1 cellular context compared by ENCODE assay signal in genomic region chr14:24146622-24146977, GRCh38.
TF ChIP-seq lines count a peak whose summit lies in the region.

No MANE protein-coding gene starts in this region.

TF ChIP-seq in HepG2, 621 proteins besides CTCF, POLR2A, EP300 and RAD21 (continued from another document and continues in another):
- peak; percentile 63; the same call in 1 of the 2 replicates for TF ChIP-seq IKZF5 (CRISPR knock-in tag; IDR thresholded peaks at IDR 0.05)
- no peak for TF ChIP-seq ZNF747 (CRISPR knock-in tag; IDR thresholded peaks at IDR 0.05; ENCODE audit: borderline replicate concordance)
- peak; percentile 57 for TF ChIP-seq HDAC2 (CRISPR knock-in tag; IDR thresholded peaks at IDR 0.05)
- TF ChIP-seq ZNF609 (CRISPR knock-in tag; IDR thresholded peaks at IDR 0.05; ENCODE audit: borderline replicate concordance): peak; percentile 69; the same call in 1 of the 2 replicates
- TF ChIP-seq PHF8 (CRISPR knock-in tag; IDR thresholded peaks at IDR 0.05): no peak
- TF ChIP-seq ZBED4 (CRISPR knock-in tag; IDR thresholded peaks at IDR 0.05; ENCODE audit: borderline replicate concordance): no peak; the same call in 1 of the 2 replicates
- TF ChIP-seq ZC3H13 (CRISPR knock-in tag; IDR thresholded peaks at IDR 0.05): no peak
- TF ChIP-seq JUND (CRISPR knock-in tag; IDR thresholded peaks at IDR 0.05): no peak
- TF ChIP-seq HMGA1 (CRISPR knock-in tag; conservative IDR thresholded peaks at IDR 0.05): no peak
- TF ChIP-seq NR0B2 (CRISPR knock-in tag; IDR thresholded peaks at IDR 0.05): no peak
- TF ChIP-seq ZNF687 (CRISPR knock-in tag; IDR thresholded peaks at IDR 0.05): peak; percentile 83; the same call in 1 of the 2 replicates
- no peak for TF ChIP-seq ZBTB49 (CRISPR knock-in tag; IDR thresholded peaks at IDR 0.05; ENCODE audit: borderline replicate concordance)
- TF ChIP-seq PBX2 (CRISPR knock-in tag; IDR thresholded peaks at IDR 0.05): 0 out of 2 replicates have a peak, but pooled peaks have one; percentile 34
- TF ChIP-seq ZNF24 (IDR thresholded peaks at IDR 0.05): no peak
- TF ChIP-seq RBM22 (optimal IDR thresholded peaks at IDR 0.05; ENCODE audit: low read length): no peak
- no peak for TF ChIP-seq GLMP (CRISPR knock-in tag; IDR thresholded peaks at IDR 0.05; ENCODE audit: borderline replicate concordance)
- no peak for TF ChIP-seq ZNF329 (CRISPR knock-in tag; IDR thresholded peaks at IDR 0.05; ENCODE audit: low read depth)
- no peak for TF ChIP-seq TRIM24 (CRISPR knock-in tag; IDR thresholded peaks at IDR 0.05)
- TF ChIP-seq CBFB (CRISPR knock-in tag; IDR thresholded peaks at IDR 0.05): no peak; the same call in 1 of the 2 replicates
- TF ChIP-seq BCL3 (CRISPR knock-in tag; IDR thresholded peaks at IDR 0.05): 0 out of 2 replicates have a peak, but pooled peaks have one; percentile 24
- TF ChIP-seq ZNF431 (CRISPR knock-in tag; IDR thresholded peaks at IDR 0.05; ENCODE audit: borderline replicate concordance, low read depth): no peak
- no peak for TF ChIP-seq PLRG1 (conservative IDR thresholded peaks at IDR 0.05)
- TF ChIP-seq GMEB2 (CRISPR knock-in tag; IDR thresholded peaks at IDR 0.05; ENCODE audit: low read depth): no peak
- peak; percentile 42; the same call in 1 of the 2 replicates for TF ChIP-seq ZNF235 (CRISPR knock-in tag; IDR thresholded peaks at IDR 0.05; ENCODE audit: borderline replicate concordance)
- TF ChIP-seq MAFG (CRISPR knock-in tag; IDR thresholded peaks at IDR 0.05): no peak
- TF ChIP-seq SRF (IDR thresholded peaks at IDR 0.05; ENCODE audit: low read depth, low read length): no peak
- TF ChIP-seq NR2F6 (IDR thresholded peaks at IDR 0.05): no peak
- no peak; the same call in 1 of the 2 replicates for TF ChIP-seq NR2F6 (CRISPR knock-in tag; IDR thresholded peaks at IDR 0.05)
- TF ChIP-seq PHF21A (CRISPR knock-in tag; IDR thresholded peaks at IDR 0.05): no peak
